ENCODE assay signal across 1 cellular context in genomic region chr3:47394867-47395266, GRCh38.
TF ChIP-seq lines count a peak whose summit lies in the region.

No MANE protein-coding gene starts in this region.

TF ChIP-seq in endothelial cell of umbilical vein, 7 proteins besides CTCF, POLR2A, EP300 and RAD21 (continued from another document):
- no peak for TF ChIP-seq FOS (IDR thresholded peaks at IDR 0.05; ENCODE audit: borderline replicate concordance, insufficient read depth, low read length)
